Comparison of ENCODE assay signal across 16 cellular contexts in genomic region chr7:69638674-69639073, GRCh38.
"Had no signal": no experiment of that assay in that cellular context is flagged by ENCODE, and none has a peak within 500 bp of the region (broad histone marks: within the 10 kb centered on the region; RNA-seq: fewer than 3 reads in every experiment).

No MANE protein-coding gene starts in this region.

- DNase-seq: effector memory CD8-positive, alpha-beta T cell; gastrocnemius medialis; heart right ventricle; hypothalamus; kidney glomerular epithelial cell; mesendoderm; naive B cell; occipital lobe; pancreas; right cardiac atrium; small intestine; stimulated activated CD4-positive, alpha-beta T cell treated with anti-CD3 and anti-CD28 coated beads, Interleukin-12 subunit alpha, Interleukin-12 subunit beta, amount 100 ng/mL, for 4 hours; stimulated activated naive CD4-positive, alpha-beta T cell; stomach; substantia nigra; transverse colon had no signal

- ATAC-seq: effector memory CD8-positive, alpha-beta T cell; gastrocnemius medialis; heart right ventricle; pancreas; right cardiac atrium had no signal
